Comparison of ENCODE assay signal across 9 cellular contexts in genomic region chr21:39867198-39867650, GRCh38. TPM values are rescaled to one million over a fixed set of nuclear protein-coding genes. Genes with fewer than 3 reads are reported as not detected.
DNase-seq lines count a peak whose midpoint lies in the region; ATAC-seq and TF ChIP-seq lines count a peak whose summit lies in the region.
"Had no signal": no experiment of that assay in that cellular context is flagged by ENCODE, and none has a peak within 500 bp of the region (broad histone marks: within the 10 kb centered on the region; RNA-seq: fewer than 3 reads in every experiment).

TSS of gene PCP4 (plus strand) at chr21:39867438. CDS start at chr21:39867502, 64 bp downstream.

- 4% methylated on average over 14 of the region's 14 CpGs for WGBS in prostate gland

- peak; percentile 67 to 83 (median 80) for TF ChIP-seq CTCF in prostate gland (IDR thresholded peaks at IDR 0.05)

- ATAC-seq in GM19468 (IDR thresholded peaks at IDR 0.05; ENCODE audit: extremely low read depth, unreplicated experiment) (peak; percentile 68), left cardiac atrium (peak; percentile 50 to 75), HG03520 (IDR thresholded peaks at IDR 0.05; ENCODE audit: unreplicated experiment) (no peak), HG03097 (IDR thresholded peaks at IDR 0.05; ENCODE audit: low FRiP score, unreplicated experiment) (no peak)

- no peaks in the 10 kb centered on the region for H3K9me3 Mint-ChIP-seq in activated T-cell treated with anti-CD3 and anti-CD28 coated beads, Interleukin-2, amount 50 U/mL, for 24 hours

- no peaks in the 10 kb centered on the region for H3K36me3 Mint-ChIP-seq in activated T-cell treated with anti-CD3 and anti-CD28 coated beads, Interleukin-2, amount 50 U/mL, for 24 hours (ENCODE audit: low read depth)
- H3K36me3 Mint-ChIP-seq: immature natural killer cell had no signal

- H3K4me1 Mint-ChIP-seq in activated T-cell treated with anti-CD3 and anti-CD28 coated beads, Interleukin-2, amount 50 U/mL, for 24 hours (ENCODE audit: low read depth), result peaks cover 4% of the 10 kb centered on the region
- H3K4me1 Mint-ChIP-seq: immature natural killer cell had no signal

- intact Hi-C loops in left cardiac atrium (cut with DNase I) (loop anchor here in 1 of 2 donors (5.0 kb wide), 1 partner anchor 255 kb away; no protein-coding TSS in a partner anchor), prostate gland (cut with DNase I) (loop anchor here (1.0 to 5.0 kb wide), 4 partner anchors 78 to 253 kb away; no protein-coding TSS in a partner anchor)

- H3K27ac Mint-ChIP-seq in activated T-cell treated with anti-CD3 and anti-CD28 coated beads, Interleukin-2, amount 50 U/mL, for 24 hours, result no peak within 1 kb of the TSS
- H3K27ac Mint-ChIP-seq: immature natural killer cell had no signal

- peak within 1 kb of the TSS; percentile 46 to 52 for H3K27ac ChIP-seq in prostate gland

- H3K27me3 ChIP-seq in prostate gland (replicated peaks; ENCODE audit: insufficient read depth), result no peaks in the 10 kb centered on the region

- peaks cover 22% of the 10 kb centered on the region for H3K27me3 Mint-ChIP-seq in activated T-cell treated with anti-CD3 and anti-CD28 coated beads, Interleukin-2, amount 50 U/mL, for 24 hours

- TF ChIP-seq POLR2A in prostate gland (IDR thresholded peaks at IDR 0.05), result no peak

- H3K4me1 ChIP-seq in prostate gland (replicated peaks), result no peaks in the 10 kb centered on the region

- DNase-seq in Ammon's horn (ENCODE audit: low spot score) (peak; percentile 76), NCI-H2171 (lab: John Stamatoyannopoulos, UW) (peak; percentile 62), left cardiac atrium (peak; percentile 52), prostate gland (ENCODE audit: low spot score) (peak; percentile 58)
- peak; percentile 49 for DNase-seq in activated T-cell treated with anti-CD3 and anti-CD28 coated beads, Interleukin-2, amount 50 U/mL, for 24 hours

- peak within 1 kb of the TSS; percentile 5 to 7 for H3K4me3 ChIP-seq in prostate gland

- no peaks in the 10 kb centered on the region for H3K36me3 ChIP-seq in prostate gland

- no peaks in the 10 kb centered on the region for H3K9me3 ChIP-seq in prostate gland

- no peak within 1 kb of the TSS for H3K4me3 Mint-ChIP-seq in activated T-cell treated with anti-CD3 and anti-CD28 coated beads, Interleukin-2, amount 50 U/mL, for 24 hours
- H3K4me3 Mint-ChIP-seq: immature natural killer cell had no signal

RNA-seq across cellular contexts. Expression of gene PCP4, which starts in this region (rescaled TPM):
- total RNA-seq in left cardiac atrium (1 to 10 TPM; 6.4 to 6.8 TPM), prostate gland (10 to 100 TPM; 33.9 to 71.9 TPM)

Comparison
In these comparisons a context has a peak if more than half of its experiments do, and no peak if none do; other contexts are left out.
1. RNA of gene PCP4 (total RNA-seq): 33.9 to 71.9 TPM in prostate gland; 6.4 to 6.8 TPM in left cardiac atrium; every median in the first group is over 4 times any median in the second.
2. ATAC-seq: peak in GM19468 (single experiment) and left cardiac atrium (2 of 2); none in HG03520 (single experiment) and HG03097 (single experiment).
3. Peak in every context shown above with its lines, with median percentiles within 50 percentile points of each other: DNase-seq.